In genomic region chr2:197889041-197889440, GRCh38 we compare ENCODE assay signal across 7 cellular contexts.
DNase-seq lines count a peak whose midpoint lies in the region; ATAC-seq and TF ChIP-seq lines count a peak whose summit lies in the region.

No MANE protein-coding gene starts in this region.

- H3K4me3 ChIP-seq in HUES64 (ENCODE audit: low read length), result no peak overlapping the region
- H3K4me3 ChIP-seq in left lung, result no peak overlapping the region

- peaks cover 12% of the 10 kb centered on the region for H3K36me3 Mint-ChIP-seq in activated naive CD4-positive, alpha-beta T cell treated with anti-CD3 and anti-CD28 coated beads, Interleukin-2, amount 50 U/mL, for 24 hours
- H3K36me3 Mint-ChIP-seq in type B pancreatic cell, result no peaks in the 10 kb centered on the region

- no peaks in the 10 kb centered on the region for H3K9me3 ChIP-seq in HUES64 (ENCODE audit: insufficient read depth, low read depth, low read length)
- H3K9me3 ChIP-seq in left lung, result no peaks in the 10 kb centered on the region

- no peaks in the 10 kb centered on the region for H3K27me3 ChIP-seq in HUES64 (ENCODE audit: insufficient read depth, low read length)
- no peaks in the 10 kb centered on the region for H3K27me3 ChIP-seq in left lung

- no peak for TF ChIP-seq CTCF in left lung (IDR thresholded peaks at IDR 0.05)
- TF ChIP-seq CTCF in type B pancreatic cell (conservative IDR thresholded peaks at IDR 0.05), result no peak

- no peaks in the 10 kb centered on the region for H3K27me3 Mint-ChIP-seq in activated naive CD4-positive, alpha-beta T cell treated with anti-CD3 and anti-CD28 coated beads, Interleukin-2, amount 50 U/mL, for 24 hours
- peaks cover 3% of the 10 kb centered on the region for H3K27me3 Mint-ChIP-seq in type B pancreatic cell

- H3K4me1 Mint-ChIP-seq in activated naive CD4-positive, alpha-beta T cell treated with anti-CD3 and anti-CD28 coated beads, Interleukin-2, amount 50 U/mL, for 24 hours, result peaks cover 89% of the 10 kb centered on the region
- H3K4me1 Mint-ChIP-seq in type B pancreatic cell (ENCODE audit: unreplicated experiment), result peaks cover 9% of the 10 kb centered on the region

- no peak for TF ChIP-seq POLR2A in GM18505 (IDR thresholded peaks at IDR 0.05; ENCODE audit: borderline replicate concordance, extremely low read depth, insufficient read depth, insufficient read length)

- peak; percentile 100 for ATAC-seq in GM18505 (IDR thresholded peaks at IDR 0.05; ENCODE audit: unreplicated experiment)
- peak; percentile 99 for ATAC-seq in GM21717 (IDR thresholded peaks at IDR 0.05; ENCODE audit: unreplicated experiment)
- peak; percentile 69 for ATAC-seq in left lung

- DNase-seq in left lung, result no peak
- no peak for DNase-seq in type B pancreatic cell (ENCODE audit: extremely low spot score, unreplicated experiment)
- no peak for DNase-seq in inferior parietal cortex (ENCODE audit: extremely low spot score)

- peak overlapping the region; percentile 94 for H3K27ac Mint-ChIP-seq in activated naive CD4-positive, alpha-beta T cell treated with anti-CD3 and anti-CD28 coated beads, Interleukin-2, amount 50 U/mL, for 24 hours
- H3K27ac Mint-ChIP-seq in type B pancreatic cell, result no peak overlapping the region

- H3K27ac ChIP-seq in HUES64 (ENCODE audit: low read depth, low read length) (0 out of 2 replicates have a peak overlapping the region, but pooled peaks have one; percentile 17), left lung (peak overlapping the region; percentile 21 to 87)

- no peaks in the 10 kb centered on the region for H3K9me3 Mint-ChIP-seq in activated naive CD4-positive, alpha-beta T cell treated with anti-CD3 and anti-CD28 coated beads, Interleukin-2, amount 50 U/mL, for 24 hours
- H3K9me3 Mint-ChIP-seq in type B pancreatic cell, result no peaks in the 10 kb centered on the region

- WGBS in HUES64, result 32% methylated on average over 2 of the region's 2 CpGs

- H3K36me3 ChIP-seq in HUES64 (ENCODE audit: insufficient read depth, low read length), result no peaks in the 10 kb centered on the region
- H3K36me3 ChIP-seq in left lung, result no peaks in the 10 kb centered on the region

- H3K9ac ChIP-seq in HUES64 (ENCODE audit: low read depth, low read length), result no peak overlapping the region

- intact Hi-C loops in left lung (cut with DNase I), result no loop called here

- peak overlapping the region; percentile 74 for H3K4me3 Mint-ChIP-seq in activated naive CD4-positive, alpha-beta T cell treated with anti-CD3 and anti-CD28 coated beads, Interleukin-2, amount 50 U/mL, for 24 hours
- H3K4me3 Mint-ChIP-seq in type B pancreatic cell, result no peak overlapping the region

- H3K4me1 ChIP-seq in HUES64 (ENCODE audit: insufficient read depth, low read length), result peaks cover 11% of the 10 kb centered on the region
- peaks cover 0 to 12% of the 10 kb centered on the region in 2 donors for H3K4me1 ChIP-seq in left lung
